In the genomic region with DNA sequence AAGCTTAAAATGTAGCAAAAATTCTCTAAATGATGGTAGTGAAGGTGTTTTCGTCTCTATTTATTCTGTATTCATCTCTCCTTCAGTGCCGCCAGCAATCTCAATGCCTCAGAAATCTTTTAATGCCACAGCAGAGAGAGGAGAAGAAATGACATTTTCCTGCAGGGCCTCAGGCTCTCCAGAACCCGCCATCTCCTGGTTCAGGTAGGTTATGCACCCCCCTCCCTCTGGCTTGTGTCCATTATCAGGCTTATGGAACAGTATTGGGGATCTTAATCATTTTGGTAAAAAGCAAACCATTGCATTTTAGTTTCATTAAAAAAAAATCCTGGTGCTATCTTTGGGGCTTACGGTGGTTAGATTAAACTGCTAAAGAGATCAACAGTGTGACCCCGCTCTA, we compare ENCODE assay signal across 1 cellular context.
TF ChIP-seq lines count a peak whose summit lies in the region.

No MANE protein-coding gene starts in this region.

TF ChIP-seq in GM23338, 12 proteins besides CTCF, POLR2A, EP300 and RAD21 (continued from another document):
- TF ChIP-seq, protein P1, sequence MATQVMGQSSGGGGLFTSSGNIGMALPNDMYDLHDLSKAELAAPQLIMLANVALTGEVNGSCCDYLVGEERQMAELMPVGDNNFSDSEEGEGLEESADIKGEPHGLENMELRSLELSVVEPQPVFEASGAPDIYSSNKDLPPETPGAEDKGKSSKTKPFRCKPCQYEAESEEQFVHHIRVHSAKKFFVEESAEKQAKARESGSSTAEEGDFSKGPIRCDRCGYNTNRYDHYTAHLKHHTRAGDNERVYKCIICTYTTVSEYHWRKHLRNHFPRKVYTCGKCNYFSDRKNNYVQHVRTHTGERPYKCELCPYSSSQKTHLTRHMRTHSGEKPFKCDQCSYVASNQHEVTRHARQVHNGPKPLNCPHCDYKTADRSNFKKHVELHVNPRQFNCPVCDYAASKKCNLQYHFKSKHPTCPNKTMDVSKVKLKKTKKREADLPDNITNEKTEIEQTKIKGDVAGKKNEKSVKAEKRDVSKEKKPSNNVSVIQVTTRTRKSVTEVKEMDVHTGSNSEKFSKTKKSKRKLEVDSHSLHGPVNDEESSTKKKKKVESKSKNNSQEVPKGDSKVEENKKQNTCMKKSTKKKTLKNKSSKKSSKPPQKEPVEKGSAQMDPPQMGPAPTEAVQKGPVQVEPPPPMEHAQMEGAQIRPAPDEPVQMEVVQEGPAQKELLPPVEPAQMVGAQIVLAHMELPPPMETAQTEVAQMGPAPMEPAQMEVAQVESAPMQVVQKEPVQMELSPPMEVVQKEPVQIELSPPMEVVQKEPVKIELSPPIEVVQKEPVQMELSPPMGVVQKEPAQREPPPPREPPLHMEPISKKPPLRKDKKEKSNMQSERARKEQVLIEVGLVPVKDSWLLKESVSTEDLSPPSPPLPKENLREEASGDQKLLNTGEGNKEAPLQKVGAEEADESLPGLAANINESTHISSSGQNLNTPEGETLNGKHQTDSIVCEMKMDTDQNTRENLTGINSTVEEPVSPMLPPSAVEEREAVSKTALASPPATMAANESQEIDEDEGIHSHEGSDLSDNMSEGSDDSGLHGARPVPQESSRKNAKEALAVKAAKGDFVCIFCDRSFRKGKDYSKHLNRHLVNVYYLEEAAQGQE (IDR thresholded peaks at IDR 0.05; ENCODE audit: unreplicated experiment) = no peak
- no peak for TF ChIP-seq ZNF331 (CRISPR knock-in tag; IDR thresholded peaks at IDR 0.05; ENCODE audit: low read depth)
- TF ChIP-seq POLR2AphosphoS5 (IDR thresholded peaks at IDR 0.05; ENCODE audit: low read depth) = no peak
- TF ChIP-seq CREB1 (CRISPR knock-in tag; IDR thresholded peaks at IDR 0.05; ENCODE audit: low read depth) = no peak
- TF ChIP-seq STAT1 (IDR thresholded peaks at IDR 0.05; ENCODE audit: unreplicated experiment) = no peak
- no peak for TF ChIP-seq EZH2 (IDR thresholded peaks at IDR 0.05; ENCODE audit: low read depth, unreplicated experiment)
TF ChIP-seq in GM23338: peak in this region for 0.
